Comparison of ENCODE assay signal across 18 cellular contexts in genomic region chr14:104586832-104587620, GRCh38. TPM values are rescaled to one million over a fixed set of nuclear protein-coding genes. Genes with fewer than 3 reads are reported as not detected.
DNase-seq lines count a peak whose midpoint lies in the region; ATAC-seq and TF ChIP-seq lines count a peak whose summit lies in the region.
"Had no signal": no experiment of that assay in that cellular context is flagged by ENCODE, and none has a peak within 500 bp of the region (broad histone marks: within the 10 kb centered on the region; RNA-seq: fewer than 3 reads in every experiment).

No MANE protein-coding gene starts in this region.

- intact Hi-C loops in Right ventricle myocardium superior (cut with DNase I), result no loop called here
- intact Hi-C loops in sciatic nerve (cut with DNase I), result no loop called here

- peak; percentile 47 for ATAC-seq in Right ventricle myocardium superior (ENCODE audit: poor library complexity)
- ATAC-seq in sciatic nerve, result peak; percentile 26
- ATAC-seq in GM21423 (IDR thresholded peaks at IDR 0.05; ENCODE audit: unreplicated experiment), result no peak
- ATAC-seq in GM23338, result no peak
- ATAC-seq: natural killer cell treated with Interleukin-12 subunit alpha and Interleukin-12 subunit beta and Interleukin-15 and Interleukin-18, amount 100 ng/mL, for 72 hours had no signal

- no peaks in the 10 kb centered on the region for H3K79me2 ChIP-seq in GM23338 (replicated peaks; ENCODE audit: insufficient read depth)

- H3F3A ChIP-seq in GM23338 (replicated peaks; ENCODE audit: low read depth), result no peaks in the 10 kb centered on the region

- no peak overlapping the region for H3K4me3 Mint-ChIP-seq in GM23338
- H3K4me3 Mint-ChIP-seq: brain; IgD-negative memory B cell; natural killer cell treated with Interleukin-12 subunit alpha and Interleukin-12 subunit beta and Interleukin-15 and Interleukin-18, amount 100 ng/mL, for 72 hours; type B pancreatic cell had no signal

- no peaks in the 10 kb centered on the region for H3K36me3 ChIP-seq in GM23338 (ENCODE audit: insufficient read depth)
- H3K36me3 ChIP-seq: HAP-1, lower lobe of right lung had no signal

- no peaks in the 10 kb centered on the region for H3K27me3 ChIP-seq in GM23338 (ENCODE audit: insufficient read depth)

- peaks cover 2% of the 10 kb centered on the region; the same call in 1 of the 3 replicates for H3K4me1 Mint-ChIP-seq in GM23338

- no peak overlapping the region for H3K4me2 ChIP-seq in GM23338

- no peaks in the 10 kb centered on the region for H4K20me1 ChIP-seq in GM23338 (replicated peaks; ENCODE audit: insufficient read depth)

- H3K27me3 Mint-ChIP-seq in GM23338 (ENCODE audit: insufficient read depth, low read depth, poor library complexity), result peaks cover 8% of the 10 kb centered on the region

- no peak for TF ChIP-seq CTCF in GM23338 (conservative IDR thresholded peaks at IDR 0.05; ENCODE audit: low read depth in 2 of 2)

- no peaks in the 10 kb centered on the region; the same call in 2 of the 3 replicates for H3K36me3 Mint-ChIP-seq in GM23338 (ENCODE audit: low read depth)
- H3K36me3 Mint-ChIP-seq: brain; natural killer cell treated with Interleukin-12 subunit alpha and Interleukin-12 subunit beta and Interleukin-15 and Interleukin-18, amount 100 ng/mL, for 72 hours; type B pancreatic cell had no signal

- H3K9me2 ChIP-seq in GM23338 (ENCODE audit: insufficient read depth), result no peaks in the 10 kb centered on the region

- H3K4me3 ChIP-seq in GM23338, result no peak overlapping the region
- H3K4me3 ChIP-seq: HAP-1, lower lobe of right lung had no signal

- H3K9me3 Mint-ChIP-seq in GM23338, result no peaks in the 10 kb centered on the region; the same call in 2 of the 3 replicates
- H3K9me3 Mint-ChIP-seq: brain; natural killer cell treated with Interleukin-12 subunit alpha and Interleukin-12 subunit beta and Interleukin-15 and Interleukin-18, amount 100 ng/mL, for 72 hours; type B pancreatic cell had no signal

- no peaks in the 10 kb centered on the region for H3K4me1 ChIP-seq in GM23338 (ENCODE audit: insufficient read depth)
- H3K4me1 ChIP-seq: HAP-1, lower lobe of right lung had no signal

- no peak overlapping the region for H2AFZ ChIP-seq in GM23338

- H3K27ac ChIP-seq in GM23338 (ENCODE audit: low read depth), result no peak overlapping the region
- H3K27ac ChIP-seq: lower lobe of right lung, VCaP had no signal

- peak; percentile 24 for DNase-seq in COLO668 (lab: John Stamatoyannopoulos, UW; ENCODE audit: unreplicated experiment)
- DNase-seq in NCI-H446 treated with DMSO at 0.1 percent for 48 hours (lab: John Stamatoyannopoulos, UW), result peak; percentile 80
- DNase-seq in Right ventricle myocardium superior, result peak; percentile 89
- DNase-seq in sciatic nerve (ENCODE audit: low spot score), result no peak
- DNase-seq in GM03348 (ENCODE audit: low spot score), result no peak
- DNase-seq in GM23338 (ENCODE audit: low spot score), result no peak
- DNase-seq in amniotic stem cell (lab: John Stamatoyannopoulos, UW), result no peak
- DNase-seq: activated CD8-positive, alpha-beta memory T cell treated with anti-CD3 and anti-CD28 coated beads for 24 hours; DMS79 treated with DMSO at 0.1 percent for 48 hours; lower lobe of right lung; retina had no signal

- no peak overlapping the region for H3K27ac Mint-ChIP-seq in GM23338
- H3K27ac Mint-ChIP-seq: IgD-negative memory B cell; natural killer cell treated with Interleukin-12 subunit alpha and Interleukin-12 subunit beta and Interleukin-15 and Interleukin-18, amount 100 ng/mL, for 72 hours; type B pancreatic cell had no signal

TF ChIP-seq in GM23338, 12 proteins besides CTCF, POLR2A, EP300 and RAD21 (continues in another document):
- TF ChIP-seq JUNB (IDR thresholded peaks at IDR 0.05; ENCODE audit: unreplicated experiment) (no peak), STAT1 (IDR thresholded peaks at IDR 0.05; ENCODE audit: unreplicated experiment) (no peak), CREB1 (CRISPR knock-in tag; IDR thresholded peaks at IDR 0.05; ENCODE audit: low read depth) (no peak), POLR2AphosphoS5 (IDR thresholded peaks at IDR 0.05; ENCODE audit: low read depth) (no peak), REST (IDR thresholded peaks at IDR 0.05; ENCODE audit: unreplicated experiment) (no peak)

RNA-seq across cellular contexts. Expression of gene C14orf180, which starts 7.5 kb away (rescaled TPM):
- total RNA-seq in Right ventricle myocardium superior (42.5 TPM), sciatic nerve (4.7 TPM)
- total RNA-seq in GM23338 (2014; rRNA removed; shearing (Covaris generic)), result not detected in 2 replicates
- polyA plus RNA-seq in GM23338 (2016; fragmentation: Nextera tagmentation; extraction: Ambion mirVana), result not detected in 2 replicates
- total RNA-seq: natural killer cell treated with Interleukin-12 subunit alpha and Interleukin-12 subunit beta and Interleukin-15 and Interleukin-18, amount 100 ng/mL, for 72 hours had no signal
- polyA plus RNA-seq: IgD-negative memory B cell had no signal

RNA-seq across cellular contexts. Expression of gene TMEM179, which starts 17.5 kb away (rescaled TPM):
- total RNA-seq in Right ventricle myocardium superior, result not detected
- 4.5 TPM for total RNA-seq in sciatic nerve
- total RNA-seq in GM23338 (2014; rRNA removed; shearing (Covaris generic)), result 4.8 and 5.0 TPM in 2 replicates
- polyA plus RNA-seq in GM23338 (2016; fragmentation: Nextera tagmentation; extraction: Ambion mirVana), result 1.0 and 2.2 TPM in 2 replicates
- total RNA-seq: lower lobe of right lung had no signal
- polyA plus RNA-seq: IgD-negative memory B cell had no signal

Comparison
In these comparisons a context has a peak if more than half of its experiments do, and no peak if none do; other contexts are left out.
1. DNase-seq: peak in COLO668 (single experiment), NCI-H446 treated with DMSO at 0.1 percent for 48 hours (single experiment) and Right ventricle myocardium superior (single experiment); none in sciatic nerve (single experiment), GM03348 (single experiment), GM23338 (single experiment) and amniotic stem cell (single experiment).
2. ATAC-seq: peak in Right ventricle myocardium superior (single experiment) and sciatic nerve (single experiment); none in GM21423 (single experiment) and GM23338 (single experiment).